Comparison of ENCODE assay signal across 14 cellular contexts in genomic region chr12:97513921-97514320, GRCh38. TPM values are rescaled to one million over a fixed set of nuclear protein-coding genes. Genes with fewer than 3 reads are reported as not detected.
DNase-seq lines count a peak whose midpoint lies in the region; ATAC-seq and TF ChIP-seq lines count a peak whose summit lies in the region.
"Had no signal": no experiment of that assay in that cellular context is flagged by ENCODE, and none has a peak within 500 bp of the region (broad histone marks: within the 10 kb centered on the region; RNA-seq: fewer than 3 reads in every experiment).

No MANE protein-coding gene starts in this region.

- H3K27ac ChIP-seq in 22Rv1 = peak overlapping the region; percentile 28
- no peak overlapping the region for H3K27ac ChIP-seq in left lung
- H3K27ac ChIP-seq: A549, HL-60 had no signal

- H3K36me3 ChIP-seq in left lung = no peaks in the 10 kb centered on the region

- intact Hi-C loops in left lung (cut with DNase I) = no loop called here

- no peak for TF ChIP-seq CTCF in 22Rv1 (IDR thresholded peaks at IDR 0.05)
- no peak for TF ChIP-seq CTCF in GM13977 (IDR thresholded peaks at IDR 0.05; ENCODE audit: extremely low read depth, insufficient read depth, missing control alignments)
- no peak for TF ChIP-seq CTCF in left lung (IDR thresholded peaks at IDR 0.05)

- peak; percentile 85 for ATAC-seq in left lung
- no peak for ATAC-seq in GM19452 (IDR thresholded peaks at IDR 0.05; ENCODE audit: unreplicated experiment)
- ATAC-seq: A549, K562 had no signal

- peaks cover 0 to 7% of the 10 kb centered on the region in 2 donors for H3K9me3 ChIP-seq in left lung
- H3K9me3 ChIP-seq: A549 had no signal

- H3K27me3 ChIP-seq in left lung = no peaks in the 10 kb centered on the region

- H3K4me1 ChIP-seq in left lung = no peaks in the 10 kb centered on the region
- H3K4me1 ChIP-seq: A549 had no signal

- no peak overlapping the region for H3K4me3 ChIP-seq in left lung
- H3K4me3 ChIP-seq: A549, K562 had no signal

- in situ Hi-C loops in GM13977 (cut with MboI; ENCODE audit: low pct_unique_long_range_greater_than_20kb, low sequenced_read_pairs, unreplicated experiment) = no loop called here

- DNase-seq in GM13977 (ENCODE audit: low spot score) (peak; percentile 19), NCI-H2227 treated with DMSO at 0.1 percent for 48 hours (lab: John Stamatoyannopoulos, UW) (peak; percentile 88), left lung (no peak), UCSD-AML1 (lab: John Stamatoyannopoulos, UW; ENCODE audit: unreplicated experiment) (no peak), Ammon's horn (ENCODE audit: low spot score) (no peak)
- DNase-seq: CD8-positive, alpha-beta memory T cell; DMS79; HCEC 1CT; HFFc6 had no signal

RNA-seq across cellular contexts. Expression of gene RMST, which starts 51.3 kb away (rescaled TPM):
- 1 to 10 TPM; 4.1 to 7.5 TPM for total RNA-seq in left lung
- total RNA-seq: CD8-positive, alpha-beta memory T cell; HFFc6; K562 had no signal

Comparison
In these comparisons a context has a peak if more than half of its experiments do, and no peak if none do; other contexts are left out.
1. DNase-seq: peak in GM13977 (single experiment) and NCI-H2227 treated with DMSO at 0.1 percent for 48 hours (single experiment); none in left lung (0 of 2), UCSD-AML1 (single experiment) and Ammon's horn (single experiment).